Comparison of ENCODE assay signal across 31 cellular contexts in the genomic region with DNA sequence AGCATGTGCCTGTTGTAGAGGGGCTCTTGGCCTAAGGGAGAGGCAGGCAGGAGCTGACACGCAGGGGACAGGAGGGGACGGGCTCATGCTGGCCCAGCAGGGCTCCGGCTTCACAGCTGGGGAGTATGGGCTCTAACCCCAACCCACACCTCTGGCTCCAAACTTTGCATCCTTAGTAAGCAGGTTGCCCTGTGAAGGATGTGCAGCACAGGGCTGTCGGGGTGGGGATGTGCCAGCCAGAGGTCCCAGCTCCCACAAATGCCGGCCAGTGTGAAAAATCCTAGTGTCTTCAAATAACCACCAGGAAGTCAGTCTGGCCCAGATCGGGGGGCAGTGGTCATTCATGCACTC. TPM values are rescaled to one million over a fixed set of nuclear protein-coding genes. Genes with fewer than 3 reads are reported as not detected.
DNase-seq lines count a peak whose midpoint lies in the region; ATAC-seq and TF ChIP-seq lines count a peak whose summit lies in the region.
"Had no signal": no experiment of that assay in that cellular context is flagged by ENCODE, and none has a peak within 500 bp of the region (broad histone marks: within the 10 kb centered on the region; RNA-seq: fewer than 3 reads in every experiment).

No MANE protein-coding gene starts in this region.

- POLR2A ChIA-PET in naive thymus-derived CD8-positive, alpha-beta T cell (lab: Charles Lee), result interaction anchor here (0.6 to 3.1 kb wide), 8 partner anchors 9 to 104 kb away, joined by 3 to 13 read pairs (median 4); a partner anchor contains a TSS

- no peak overlapping the region for H3K4me3 Mint-ChIP-seq in glutamatergic neuron (ENCODE audit: unreplicated experiment)
- no peak overlapping the region for H3K4me3 Mint-ChIP-seq in naive thymus-derived CD8-positive, alpha-beta T cell
- H3K4me3 Mint-ChIP-seq: natural killer cell treated with Interleukin-12 subunit alpha and Interleukin-12 subunit beta and Interleukin-15 and Interleukin-18, amount 100 ng/mL, for 72 hours; stimulated activated naive CD8-positive, alpha-beta T cell treated with anti-CD3 and anti-CD28 coated beads, Interleukin-15, amount 100 ng/mL, for 72 hours had no signal

- H3K27ac ChIP-seq in right atrium auricular region, result no peak overlapping the region
- H3K27ac ChIP-seq: coronary artery, Peyer's patch, SJCRH30, thoracic aorta had no signal

- peaks cover 6% of the 10 kb centered on the region for H3K4me1 Mint-ChIP-seq in glutamatergic neuron (ENCODE audit: low read depth, unreplicated experiment)
- H3K4me1 Mint-ChIP-seq in naive thymus-derived CD8-positive, alpha-beta T cell, result peaks cover 14 to 44% (median 30%) of the 10 kb centered on the region in 4 donors

- no peaks in the 10 kb centered on the region for H3K27me3 ChIP-seq in right atrium auricular region
- H3K27me3 ChIP-seq: BE2C, Peyer's patch had no signal

- H3K9me3 Mint-ChIP-seq in glutamatergic neuron (ENCODE audit: unreplicated experiment), result peaks cover 7% of the 10 kb centered on the region
- H3K9me3 Mint-ChIP-seq in naive thymus-derived CD8-positive, alpha-beta T cell, result no peaks in the 10 kb centered on the region
- H3K9me3 Mint-ChIP-seq: natural killer cell treated with Interleukin-12 subunit alpha and Interleukin-12 subunit beta and Interleukin-15 and Interleukin-18, amount 100 ng/mL, for 72 hours; stimulated activated naive CD8-positive, alpha-beta T cell treated with anti-CD3 and anti-CD28 coated beads, Interleukin-15, amount 100 ng/mL, for 72 hours had no signal

- no peak overlapping the region for H3K27ac Mint-ChIP-seq in glutamatergic neuron (ENCODE audit: unreplicated experiment)
- peak overlapping the region in 6 of 10 donors; percentile 52 to 74 (median 69) for H3K27ac Mint-ChIP-seq in naive thymus-derived CD8-positive, alpha-beta T cell
- H3K27ac Mint-ChIP-seq: natural killer cell treated with Interleukin-12 subunit alpha and Interleukin-12 subunit beta and Interleukin-15 and Interleukin-18, amount 100 ng/mL, for 72 hours had no signal

- H3K4me1 ChIP-seq in right atrium auricular region, result no peaks in the 10 kb centered on the region
- H3K4me1 ChIP-seq: Peyer's patch had no signal

- ATAC-seq in naive thymus-derived CD8-positive, alpha-beta T cell, result no peak
- ATAC-seq in GM18870 (IDR thresholded peaks at IDR 0.05; ENCODE audit: unreplicated experiment), result no peak
- ATAC-seq: natural killer cell treated with Interleukin-12 subunit alpha and Interleukin-12 subunit beta and Interleukin-15 and Interleukin-18, amount 100 ng/mL, for 72 hours; stimulated activated naive CD8-positive, alpha-beta T cell treated with anti-CD3 and anti-CD28 coated beads, Interleukin-15, amount 100 ng/mL, for 72 hours had no signal

- H3K4me3 ChIP-seq in right atrium auricular region, result no peak overlapping the region
- H3K4me3 ChIP-seq: coronary artery, Peyer's patch, SJCRH30, smooth muscle cell, thoracic aorta had no signal

- no peaks in the 10 kb centered on the region for H3K36me3 ChIP-seq in right atrium auricular region
- H3K36me3 ChIP-seq: BE2C, Peyer's patch, SJCRH30, thoracic aorta had no signal

- DNase-seq in cardiac septum (ENCODE audit: low spot score), result peak; percentile 64
- no peak for DNase-seq in right atrium auricular region (ENCODE audit: low spot score)
- peak; percentile 9 for DNase-seq in glutamatergic neuron
- peak in 1 of 10 donors; percentile 55 for DNase-seq in naive thymus-derived CD8-positive, alpha-beta T cell
- no peak for DNase-seq in AML-193 (lab: John Stamatoyannopoulos, UW)
- DNase-seq in NOMO-1 treated with DMSO at 0.1 percent for 48 hours (lab: John Stamatoyannopoulos, UW; ENCODE audit: unreplicated experiment), result no peak
- DNase-seq: activated CD4-positive, alpha-beta T cell treated with anti-CD3 and anti-CD28 coated beads for 1 hour; activated CD8-positive, alpha-beta memory T cell treated with anti-CD3 and anti-CD28 coated beads for 24 hours; activated effector memory CD4-positive, alpha-beta T cell treated with anti-CD3 and anti-CD28 coated beads, Interleukin-2, amount 50 U/mL, for 16 hours; activated T-cell treated with anti-CD3 and anti-CD28 coated beads for 4 hours; BE2C; caudate nucleus; DMS153; effector CD8-positive, alpha-beta T cell; HCEC 1CT; IMR-90; NCI-H1436; NCI-H2081 treated with DMSO at 0.1 percent for 48 hours; NCI-H226; Peyer's patch; SJCRH30; stimulated activated CD4-positive, alpha-beta T cell treated with anti-CD3 and anti-CD28 coated beads, Interleukin-1b, Interleukin-23, amount 100 ng/mL, for 48 hours; stimulated activated naive CD8-positive, alpha-beta T cell treated with anti-CD3 and anti-CD28 coated beads, Interleukin-15, amount 100 ng/mL, for 72 hours; SW 1271 had no signal

- H3K27me3 Mint-ChIP-seq in glutamatergic neuron (ENCODE audit: unreplicated experiment), result peaks cover 11% of the 10 kb centered on the region
- no peaks in the 10 kb centered on the region for H3K27me3 Mint-ChIP-seq in naive thymus-derived CD8-positive, alpha-beta T cell
- H3K27me3 Mint-ChIP-seq: stimulated activated naive CD8-positive, alpha-beta T cell treated with anti-CD3 and anti-CD28 coated beads, Interleukin-15, amount 100 ng/mL, for 72 hours had no signal

- no peaks in the 10 kb centered on the region for H3K9me3 ChIP-seq in right atrium auricular region
- H3K9me3 ChIP-seq: BE2C, Peyer's patch, SJCRH30, thoracic aorta had no signal

- intact Hi-C loops in cardiac septum (cut with DNase I), result no loop called here

- H3K36me3 Mint-ChIP-seq in glutamatergic neuron (ENCODE audit: unreplicated experiment), result no peaks in the 10 kb centered on the region
- H3K36me3 Mint-ChIP-seq in naive thymus-derived CD8-positive, alpha-beta T cell, result peaks cover 0 to 21% (median 0%) of the 10 kb centered on the region in 3 donors
- H3K36me3 Mint-ChIP-seq: natural killer cell treated with Interleukin-12 subunit alpha and Interleukin-12 subunit beta and Interleukin-15 and Interleukin-18, amount 100 ng/mL, for 72 hours had no signal

- TF ChIP-seq CTCF in right atrium auricular region (IDR thresholded peaks at IDR 0.05) (no peak), glutamatergic neuron (IDR thresholded peaks at IDR 0.05; ENCODE audit: partially characterized antibody, unreplicated experiment) (no peak)

RNA-seq across cellular contexts. Expression of a gene that starts 14.0 kb away (rescaled TPM):
- 2.5 TPM for total RNA-seq in cardiac septum
- 10 to 100 TPM; 14.0 to 50.9 TPM for total RNA-seq in right atrium auricular region
- 2.0 TPM for total RNA-seq in glutamatergic neuron (ENCODE audit: unreplicated experiment)
- total RNA-seq in naive thymus-derived CD8-positive, alpha-beta T cell, result 1 to 10 TPM; 7.2 to 8.9 TPM
- 1 to 10 TPM; 1.5 to 3.5 (median 1.9) TPM for polyA plus RNA-seq in naive thymus-derived CD8-positive, alpha-beta T cell

RNA-seq across cellular contexts. Expression of a gene that starts 28.2 kb away (rescaled TPM):
- 2.9 TPM for total RNA-seq in cardiac septum
- 1 to 10 TPM; 2.5 to 5.6 TPM for total RNA-seq in right atrium auricular region
- 0.64 TPM for total RNA-seq in glutamatergic neuron (ENCODE audit: unreplicated experiment)
- total RNA-seq in naive thymus-derived CD8-positive, alpha-beta T cell, result 10 to 100 TPM; 65.6 to 69.9 TPM
- polyA plus RNA-seq in naive thymus-derived CD8-positive, alpha-beta T cell, result 10 to 100 TPM; 32.7 to 99.6 (median 73.1) TPM
- total RNA-seq: LHCN-M2, osteoblast, smooth muscle cell had no signal

Comparison
In these comparisons a context has a peak if more than half of its experiments do, and no peak if none do; other contexts are left out.
1. DNase-seq: peak in cardiac septum (single experiment) and glutamatergic neuron (single experiment); none in right atrium auricular region (single experiment), AML-193 (0 of 2) and NOMO-1 treated with DMSO at 0.1 percent for 48 hours (single experiment).
2. RNA of a gene that starts 28.2 kb away (total RNA-seq): 65.6 to 69.9 TPM in naive thymus-derived CD8-positive, alpha-beta T cell; 2.5 to 5.6 TPM in right atrium auricular region, 2.9 TPM in cardiac septum (single experiment) and 0.64 TPM in glutamatergic neuron (single experiment); every median in the first group is over 10 times any median in the second.